Comparison of ENCODE assay signal across 16 cellular contexts in the genomic region with DNA sequence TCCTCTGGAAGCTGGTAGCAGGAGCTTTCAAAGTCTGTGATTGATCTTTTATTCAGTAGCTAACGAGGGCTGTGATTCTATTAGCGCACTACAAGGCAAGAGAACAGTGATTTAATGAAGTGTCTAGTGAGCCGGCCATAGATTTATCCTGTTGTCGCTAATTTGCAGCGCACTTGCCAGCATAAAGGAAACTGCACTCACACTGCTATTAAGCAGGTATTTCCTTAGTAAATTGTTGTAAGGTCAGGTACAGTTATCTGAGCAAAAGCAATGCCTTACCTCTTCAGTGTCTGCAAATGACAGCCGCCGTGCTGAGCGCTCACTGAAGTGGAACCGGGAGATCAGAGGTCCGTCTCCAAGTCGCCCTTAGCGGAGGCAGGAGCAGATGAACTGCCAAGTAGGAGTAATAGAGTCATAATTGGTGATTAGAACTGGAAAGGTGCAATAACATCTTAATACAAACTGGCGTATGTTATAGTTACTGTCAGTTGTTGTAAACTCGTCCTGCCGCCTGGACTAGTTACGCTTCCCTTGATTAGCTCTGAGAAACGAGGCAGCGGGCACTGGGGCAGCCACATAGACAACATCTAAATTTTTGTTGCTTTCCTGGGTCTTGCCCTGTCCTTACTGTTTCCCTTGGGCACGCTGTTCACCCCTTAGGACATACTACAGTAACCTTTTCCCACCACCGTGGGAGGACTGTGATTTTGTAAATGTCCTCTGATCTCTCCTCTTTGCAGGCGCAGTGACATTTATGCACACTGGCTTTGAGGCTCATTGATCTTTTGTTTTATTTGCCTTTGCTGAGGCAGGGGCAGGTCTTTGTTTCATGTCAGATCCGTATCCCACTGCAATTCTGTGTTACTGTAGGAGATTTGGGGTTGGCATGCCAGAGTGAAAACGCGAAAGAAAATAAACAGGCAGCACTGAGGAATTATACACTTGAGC.
A peak's percentile ranks its signal among the peaks of the same experiment; 100 is the strongest.
DNase-seq lines count a peak whose midpoint lies in the region; ATAC-seq and TF ChIP-seq lines count a peak whose summit lies in the region.
"Had no signal": no experiment of that assay in that cellular context is flagged by ENCODE, and none has a peak within 500 bp of the region (broad histone marks: within the 10 kb centered on the region; RNA-seq: fewer than 3 reads in every experiment).

No MANE protein-coding gene starts in this region.

- TF ChIP-seq CTCF in chondrocyte (IDR thresholded peaks at IDR 0.05) (no peak), type B pancreatic cell (conservative IDR thresholded peaks at IDR 0.05) (no peak)

- DNase-seq in NCI-H510A treated with DMSO at 0.1 percent for 48 hours (lab: John Stamatoyannopoulos, UW) (peak; percentile 33), NCI-H510A (lab: John Stamatoyannopoulos, UW) (no peak), chondrocyte (ENCODE audit: low spot score) (no peak), type B pancreatic cell (ENCODE audit: extremely low spot score, unreplicated experiment) (no peak)
- DNase-seq: activated CD8-positive, alpha-beta memory T cell treated with anti-CD3 and anti-CD28 coated beads for 24 hours; C1 segment of cervical spinal cord; endodermal cell; NCI-H345; spleen; T-helper 2 cell; upper lobe of left lung had no signal

- no peaks in the 10 kb centered on the region for H3K9me3 ChIP-seq in mucosa of stomach (ENCODE audit: control insufficient read depth, low read length)
- H3K9me3 ChIP-seq: upper lobe of left lung had no signal

- H3K4me3 Mint-ChIP-seq in chondrocyte (ENCODE audit: unreplicated experiment): no peak overlapping the region
- H3K4me3 Mint-ChIP-seq in type B pancreatic cell: peak overlapping the region; percentile 69
- no peak overlapping the region for H3K4me3 Mint-ChIP-seq in stimulated activated memory B cell treated with anti-CD40 and anti-IgM and Interleukin-4, amounts not matched to agents 10 μg/mL and 1 μg/mL and 100 μg/mL, for 72 hours
- H3K4me3 Mint-ChIP-seq: central memory CD8-positive, alpha-beta T cell; endodermal cell had no signal

- peak overlapping the region; percentile 32 for H3K27ac Mint-ChIP-seq in chondrocyte (ENCODE audit: unreplicated experiment)
- no peak overlapping the region for H3K27ac Mint-ChIP-seq in type B pancreatic cell
- no peak overlapping the region for H3K27ac Mint-ChIP-seq in stimulated activated memory B cell treated with anti-CD40 and anti-IgM and Interleukin-4, amounts not matched to agents 10 μg/mL and 1 μg/mL and 100 μg/mL, for 72 hours
- H3K27ac Mint-ChIP-seq: endodermal cell had no signal

- H3K4me1 ChIP-seq in mucosa of stomach (ENCODE audit: control insufficient read depth, insufficient read depth, low read length): peaks cover 47% of the 10 kb centered on the region
- H3K4me1 ChIP-seq: spleen had no signal

- no peaks in the 10 kb centered on the region for H3K36me3 ChIP-seq in mucosa of stomach (ENCODE audit: control insufficient read depth, insufficient read depth, low read length)
- H3K36me3 ChIP-seq: spleen, upper lobe of left lung had no signal

- no peaks in the 10 kb centered on the region for H3K27me3 ChIP-seq in mucosa of stomach (ENCODE audit: control insufficient read depth, insufficient read depth, low read length)
- H3K27me3 ChIP-seq: spleen, upper lobe of left lung had no signal

- H3K4me1 Mint-ChIP-seq in chondrocyte (ENCODE audit: low read depth) (peaks cover 37% of the 10 kb centered on the region), type B pancreatic cell (ENCODE audit: unreplicated experiment) (peaks cover 25% of the 10 kb centered on the region)
- H3K4me1 Mint-ChIP-seq in stimulated activated memory B cell treated with anti-CD40 and anti-IgM and Interleukin-4, amounts not matched to agents 10 μg/mL and 1 μg/mL and 100 μg/mL, for 72 hours: no peaks in the 10 kb centered on the region
- H3K4me1 Mint-ChIP-seq: central memory CD8-positive, alpha-beta T cell had no signal

- peak overlapping the region; percentile 27 for H3K4me3 ChIP-seq in mucosa of stomach (ENCODE audit: low read length)
- H3K4me3 ChIP-seq: spleen, upper lobe of left lung had no signal

- peak overlapping the region; percentile 64 for H3K9ac ChIP-seq in mucosa of stomach (ENCODE audit: low read length)

- H3K36me3 Mint-ChIP-seq in chondrocyte (ENCODE audit: low read depth) (no peaks in the 10 kb centered on the region), type B pancreatic cell (peaks cover 4% of the 10 kb centered on the region)
- peaks cover 11% of the 10 kb centered on the region for H3K36me3 Mint-ChIP-seq in stimulated activated memory B cell treated with anti-CD40 and anti-IgM and Interleukin-4, amounts not matched to agents 10 μg/mL and 1 μg/mL and 100 μg/mL, for 72 hours

- peaks cover 3% of the 10 kb centered on the region for H3K9me3 Mint-ChIP-seq in chondrocyte (ENCODE audit: low read depth)
- peaks cover 4% of the 10 kb centered on the region for H3K9me3 Mint-ChIP-seq in type B pancreatic cell
- H3K9me3 Mint-ChIP-seq in stimulated activated memory B cell treated with anti-CD40 and anti-IgM and Interleukin-4, amounts not matched to agents 10 μg/mL and 1 μg/mL and 100 μg/mL, for 72 hours: peaks cover 7% of the 10 kb centered on the region
- H3K9me3 Mint-ChIP-seq: central memory CD8-positive, alpha-beta T cell had no signal

- H3K27me3 Mint-ChIP-seq in chondrocyte (ENCODE audit: low read depth) (no peaks in the 10 kb centered on the region), type B pancreatic cell (peaks cover 19% of the 10 kb centered on the region)
- no peaks in the 10 kb centered on the region for H3K27me3 Mint-ChIP-seq in stimulated activated memory B cell treated with anti-CD40 and anti-IgM and Interleukin-4, amounts not matched to agents 10 μg/mL and 1 μg/mL and 100 μg/mL, for 72 hours
- H3K27me3 Mint-ChIP-seq: central memory CD8-positive, alpha-beta T cell had no signal

- no peak for ATAC-seq in stimulated activated memory B cell treated with anti-CD40 and anti-IgM and Interleukin-4, amounts not matched to agents 10 μg/mL and 1 μg/mL and 100 μg/mL, for 72 hours
- ATAC-seq in GM21360 (IDR thresholded peaks at IDR 0.05; ENCODE audit: unreplicated experiment) (no peak), HG02798 (IDR thresholded peaks at IDR 0.05; ENCODE audit: poor library complexity, unreplicated experiment) (no peak)
